Comparison of ENCODE assay signal across 10 cellular contexts in the genomic region with DNA sequence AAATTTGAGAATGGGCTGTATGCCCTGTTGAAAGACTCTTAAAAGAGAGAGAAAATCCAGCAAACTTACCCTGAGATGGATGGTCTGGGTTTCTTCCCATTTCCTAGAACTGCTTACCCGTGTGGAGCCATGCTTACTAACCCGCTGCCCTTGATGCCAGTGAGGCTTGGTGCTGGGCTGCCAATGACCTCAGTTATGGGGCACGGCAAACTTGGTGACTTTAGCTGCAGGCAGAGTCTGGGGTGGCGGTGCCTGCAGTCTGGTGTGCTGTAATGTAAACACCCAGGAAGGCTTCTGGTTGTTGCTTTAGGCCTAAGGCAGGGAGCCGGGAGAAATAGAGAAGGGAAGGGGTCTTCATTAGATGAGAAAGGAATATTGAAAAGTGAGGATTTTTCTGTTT.
"Had no signal": no experiment of that assay in that cellular context is flagged by ENCODE, and none has a peak within 500 bp of the region (broad histone marks: within the 10 kb centered on the region; RNA-seq: fewer than 3 reads in every experiment).

No MANE protein-coding gene starts in this region.

- H3K4me3 ChIP-seq: cardiac muscle cell, colonic mucosa, gastrocnemius medialis, transverse colon had no signal

- H3K9me3 ChIP-seq: colonic mucosa, gastrocnemius medialis, transverse colon had no signal

- H3K27ac ChIP-seq: cardiac muscle cell, colonic mucosa had no signal

- H3K4me1 ChIP-seq: colonic mucosa had no signal

- DNase-seq: activated naive CD4-positive, alpha-beta T cell treated with Interleukin-2 at 50 U/mL for 16 hours; activated naive CD8-positive, alpha-beta T cell treated with anti-CD3 and anti-CD28 coated beads, Interleukin-2, amount 50 U/mL, for 24 hours; colonic mucosa; effector CD4-positive, alpha-beta T cell; gastrocnemius medialis; naive B cell; right cardiac atrium; small intestine; transverse colon had no signal

- H3K27me3 ChIP-seq: cardiac muscle cell, colonic mucosa, gastrocnemius medialis, transverse colon had no signal

- ATAC-seq: activated naive CD8-positive, alpha-beta T cell treated with anti-CD3 and anti-CD28 coated beads, Interleukin-2, amount 50 U/mL, for 24 hours; gastrocnemius medialis; right cardiac atrium had no signal

- H3K36me3 ChIP-seq: cardiac muscle cell, colonic mucosa, gastrocnemius medialis, transverse colon had no signal
